ENCODE assay signal across 22 cellular contexts in genomic region chr1:51190996-51191395, GRCh38.
"Had no signal": no experiment of that assay in that cellular context is flagged by ENCODE, and none has a peak within 500 bp of the region (broad histone marks: within the 10 kb centered on the region; RNA-seq: fewer than 3 reads in every experiment).

No MANE protein-coding gene starts in this region.

- H3K27me3 ChIP-seq: esophagus muscularis mucosa, pancreas, thyroid gland had no signal

- H3K27ac ChIP-seq: esophagus muscularis mucosa, pancreas, thyroid gland had no signal

- H3K36me3 Mint-ChIP-seq: activated naive CD8-positive, alpha-beta T cell treated with anti-CD3 and anti-CD28 coated beads for 36 hours; memory B cell had no signal

- H3K9me3 Mint-ChIP-seq: activated naive CD8-positive, alpha-beta T cell treated with anti-CD3 and anti-CD28 coated beads for 36 hours; activated T-cell treated with anti-CD3 and anti-CD28 coated beads, Interleukin-2, amount 50 U/mL, for 4 hours; activated T-helper 2 cell treated with anti-CD3 and anti-CD28 coated beads, Interferon-gamma antibody, Interleukin-2, Interleukin-4, amounts not matched to agents 10 μg/mL and 5 μg/mL and 100 μg/mL, durations not matched to agents 14 hours and 24 hours and 36 hours; effector memory CD8-positive, alpha-beta T cell; memory B cell; nephron progenitor cell; stimulated activated naive CD8-positive, alpha-beta T cell treated with anti-CD3 and anti-CD28 coated beads, Interleukin-15, Interleukin-2, amounts not matched to agents 100 ng/mL and 50 ng/mL, for 24 hours had no signal

- H3K27ac Mint-ChIP-seq: activated naive CD8-positive, alpha-beta T cell treated with anti-CD3 and anti-CD28 coated beads for 36 hours; activated T-helper 2 cell treated with anti-CD3 and anti-CD28 coated beads, Interferon-gamma antibody, Interleukin-2, Interleukin-4, amounts not matched to agents 10 μg/mL and 5 μg/mL and 100 μg/mL, durations not matched to agents 14 hours and 24 hours and 36 hours; effector memory CD8-positive, alpha-beta T cell; memory B cell; nephron progenitor cell; stimulated activated naive CD8-positive, alpha-beta T cell treated with anti-CD3 and anti-CD28 coated beads, Interleukin-15, Interleukin-2, amounts not matched to agents 100 ng/mL and 50 ng/mL, for 24 hours; T-helper 17 cell had no signal

- H3K4me3 Mint-ChIP-seq: activated naive CD8-positive, alpha-beta T cell treated with anti-CD3 and anti-CD28 coated beads for 36 hours; activated T-cell treated with anti-CD3 and anti-CD28 coated beads, Interleukin-2, amount 50 U/mL, for 4 hours; effector memory CD8-positive, alpha-beta T cell; memory B cell; nephron progenitor cell; stimulated activated naive CD8-positive, alpha-beta T cell treated with anti-CD3 and anti-CD28 coated beads, Interleukin-15, Interleukin-2, amounts not matched to agents 100 ng/mL and 50 ng/mL, for 24 hours; T-helper 17 cell had no signal

- H3K27me3 Mint-ChIP-seq: effector memory CD8-positive, alpha-beta T cell had no signal

- H3K4me3 ChIP-seq: esophagus muscularis mucosa, pancreas, thyroid gland had no signal

- H3K4me1 Mint-ChIP-seq: activated naive CD8-positive, alpha-beta T cell treated with anti-CD3 and anti-CD28 coated beads for 36 hours; memory B cell; nephron progenitor cell; T-helper 17 cell had no signal

- H3K9me3 ChIP-seq: esophagus muscularis mucosa, pancreas, thyroid gland had no signal

- H3K36me3 ChIP-seq: esophagus muscularis mucosa, pancreas, thyroid gland had no signal

- ATAC-seq: activated T-cell treated with anti-CD3 and anti-CD28 coated beads, Interleukin-2, amount 50 U/mL, for 4 hours; effector memory CD8-positive, alpha-beta T cell; pancreas; right cardiac atrium; T-helper 17 cell had no signal

- DNase-seq: activated CD8-positive, alpha-beta memory T cell treated with anti-CD3 and anti-CD28 coated beads for 24 hours; activated CD8-positive, alpha-beta memory T cell treated with anti-CD3 and anti-CD28 coated beads, Interleukin-2, amount 50 U/mL, for 4 hours; activated naive CD4-positive, alpha-beta T cell treated with Interleukin-2 at 50 U/mL for 16 hours; activated naive CD8-positive, alpha-beta T cell treated with anti-CD3 and anti-CD28 coated beads for 36 hours; activated T-cell treated with anti-CD3 and anti-CD28 coated beads, Interleukin-2, amount 50 U/mL, for 4 hours; central memory CD4-positive, alpha-beta T cell; dermis blood vessel endothelial cell; effector memory CD8-positive, alpha-beta T cell; head of caudate nucleus; hypothalamus; nephron progenitor cell; pancreas; right cardiac atrium; stimulated activated CD4-positive, alpha-beta T cell treated with anti-CD3 and anti-CD28 coated beads, Interleukin-12 subunit alpha, Interleukin-12 subunit beta, amount 100 ng/mL, for 4 hours; stimulated activated CD4-positive, alpha-beta T cell treated with anti-CD3 and anti-CD28 coated beads, Interleukin-4, amount 100 ng/mL, for 4 hours; substantia nigra; T-helper 17 cell; thyroid gland had no signal

- H3K4me1 ChIP-seq: esophagus muscularis mucosa, pancreas, thyroid gland had no signal
